1 cellular context compared by ENCODE assay signal in genomic region chr1:174052621-174053020, GRCh38.
TF ChIP-seq lines count a peak whose summit lies in the region.

No MANE protein-coding gene starts in this region.

TF ChIP-seq in GM23338, 12 proteins besides CTCF, POLR2A, EP300 and RAD21 (continued from another document):
- TF ChIP-seq ZNF462 (CRISPR knock-in tag; IDR thresholded peaks at IDR 0.05) (no peak), POLR2AphosphoS5 (IDR thresholded peaks at IDR 0.05; ENCODE audit: low read depth) (no peak), EZH2phosphoT487 (IDR thresholded peaks at IDR 0.05; ENCODE audit: unreplicated experiment) (no peak), CREB1 (CRISPR knock-in tag; IDR thresholded peaks at IDR 0.05; ENCODE audit: low read depth) (no peak), ETS1 (IDR thresholded peaks at IDR 0.05) (no peak), REST (IDR thresholded peaks at IDR 0.05; ENCODE audit: unreplicated experiment) (no peak), EZH2 (IDR thresholded peaks at IDR 0.05; ENCODE audit: low read depth, unreplicated experiment) (no peak), NANOG (IDR thresholded peaks at IDR 0.05; ENCODE audit: borderline replicate concordance) (no peak), ZNF114 (CRISPR knock-in tag; IDR thresholded peaks at IDR 0.05) (no peak)
